In the genomic region with DNA sequence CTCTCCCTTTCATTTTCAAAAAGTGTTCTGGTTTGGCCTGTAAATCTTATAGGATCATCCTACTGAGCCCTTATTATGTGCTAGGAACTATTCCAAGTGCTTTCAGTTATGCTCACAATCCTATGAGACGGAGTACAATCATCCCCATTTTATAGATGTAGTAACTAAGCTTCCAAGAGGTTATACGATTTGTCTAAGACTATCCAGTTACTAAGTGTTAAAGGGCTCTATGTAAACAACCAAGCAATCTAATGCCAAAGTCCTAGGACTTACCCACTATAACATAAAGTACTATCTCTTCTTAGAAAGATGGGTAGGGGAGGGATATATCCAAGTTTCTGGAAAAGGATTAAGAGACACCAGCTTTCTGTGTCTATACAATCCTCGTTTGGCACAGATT, we compare ENCODE assay signal across 20 cellular contexts. TPM values are rescaled to one million over a fixed set of nuclear protein-coding genes. Genes with fewer than 3 reads are reported as not detected.
A peak's percentile ranks its signal among the peaks of the same experiment; 100 is the strongest.
DNase-seq lines count a peak whose midpoint lies in the region; ATAC-seq, FAIRE-seq and TF ChIP-seq lines count a peak whose summit lies in the region.
"Had no signal": no experiment of that assay in that cellular context is flagged by ENCODE, and none has a peak within 500 bp of the region (broad histone marks: within the 10 kb centered on the region; RNA-seq: fewer than 3 reads in every experiment).

No MANE protein-coding gene starts in this region.

- H3K14ac ChIP-seq in IMR-90 (replicated peaks; ENCODE audit: low read depth, low read length), result no peak overlapping the region

- TF ChIP-seq CTCF in IMR-90 (conservative IDR thresholded peaks at IDR 0.05; ENCODE audit: low read depth, low read length) (no peak), Panc1 (IDR thresholded peaks at IDR 0.05) (no peak), chondrocyte (IDR thresholded peaks at IDR 0.05) (no peak), neural progenitor cell (IDR thresholded peaks at IDR 0.05) (no peak)

- no peak for TF ChIP-seq RAD21 in IMR-90 (IDR thresholded peaks at IDR 0.05; ENCODE audit: low read length)

- H3K36me3 ChIP-seq in IMR-90 (ENCODE audit: control insufficient read depth, insufficient read depth, low read length), result peaks cover 7% of the 10 kb centered on the region
- H3K36me3 ChIP-seq in Panc1 (ENCODE audit: control insufficient read depth, insufficient read depth, low read length), result peaks cover 9% of the 10 kb centered on the region; the same call in 1 of the 2 replicates
- peaks cover 15% of the 10 kb centered on the region for H3K36me3 ChIP-seq in neural progenitor cell

- dilution Hi-C loops in IMR-90 (cut with HindIII; ENCODE audit: low sequenced_read_pairs, unreplicated experiment), result no loop called here

- H2BK5ac ChIP-seq in IMR-90 (ENCODE audit: low read depth, low read length, poor library complexity, severe bottlenecking), result peak overlapping the region; percentile 22

- intact Hi-C loops in IMR-90 (cut with micrococcal nuclease) (no loop called here), Panc1 (cut with micrococcal nuclease; ENCODE audit: unreplicated experiment) (no loop called here), left colon (cut with DNase I, micrococcal nuclease) (no loop called here)

- H3K79me2 ChIP-seq in neural progenitor cell (ENCODE audit: low read depth), result peaks cover 16% of the 10 kb centered on the region

- H3K4me1 Mint-ChIP-seq in chondrocyte (ENCODE audit: low read depth) (peaks cover 29% of the 10 kb centered on the region), neural progenitor cell (no peaks in the 10 kb centered on the region)
- H3K4me1 Mint-ChIP-seq: H9 had no signal

- DNase-seq in IMR-90, result no peak
- no peak for DNase-seq in Panc1 (ENCODE audit: low read depth, low spot score)
- no peak for DNase-seq in left colon
- DNase-seq in superior temporal gyrus (ENCODE audit: extremely low spot score), result peak; percentile 15
- no peak for DNase-seq in chondrocyte (ENCODE audit: low spot score)
- no peak for DNase-seq in neural progenitor cell (ENCODE audit: low spot score)
- DNase-seq in stimulated activated CD4-positive, alpha-beta T cell treated with anti-CD3 and anti-CD28 coated beads, Interleukin-2, amount 100 ng/mL, for 48 hours, result no peak
- DNase-seq in HTR-8/SVneo (ENCODE audit: insufficient read length, low spot score), result no peak
- DNase-seq: COR-L47, DMS53, H9, KBM-7, NCI-H1048, NCI-H146, NCI-H2107, NCI-H526 treated with DMSO at 0.1 percent for 48 hours, OCI-M1, SJCRH30 had no signal

- H3K4me3 Mint-ChIP-seq in chondrocyte (ENCODE audit: unreplicated experiment) (no peak overlapping the region), neural progenitor cell (no peak overlapping the region)
- H3K4me3 Mint-ChIP-seq: H9 had no signal

- H3K27me3 Mint-ChIP-seq in chondrocyte (ENCODE audit: low read depth) (no peaks in the 10 kb centered on the region), neural progenitor cell (ENCODE audit: insufficient read depth, low read depth) (no peaks in the 10 kb centered on the region)

- peaks cover 9 to 29% of the 10 kb centered on the region in 2 experiments; a peak in 3 of 4 replicates for H3K79me1 ChIP-seq in IMR-90 (ENCODE audit: low read depth in 1 of 2, low read length in 2 of 2)

- 0 out of 2 replicates have a peak, but pooled peaks cover 3% of the 10 kb centered on the region for H3K9me1 ChIP-seq in IMR-90 (ENCODE audit: insufficient read depth, low read length)

- H4K5ac ChIP-seq in IMR-90 (ENCODE audit: low read depth, low read length), result no peak overlapping the region

- no peak overlapping the region for H2AK9ac ChIP-seq in IMR-90 (replicated peaks; ENCODE audit: low read depth, low read length, poor library complexity)

- H3K27me3 ChIP-seq in IMR-90 (ENCODE audit: control insufficient read depth, insufficient read depth, low read length) (no peaks in the 10 kb centered on the region), Panc1 (ENCODE audit: control insufficient read depth, insufficient read depth, low read length) (no peaks in the 10 kb centered on the region), neural progenitor cell (no peaks in the 10 kb centered on the region)
- H3K27me3 ChIP-seq: SJCRH30 had no signal

- peaks cover 3% of the 10 kb centered on the region for H3F3A ChIP-seq in neural progenitor cell (ENCODE audit: low read depth)

- CTCF ChIA-PET in IMR-90 (lab: Yijun Ruan, JAX), result interaction anchor here (0.6 kb wide), 1 partner anchor 234 kb away, joined by 5 read pairs; no protein-coding TSS in a partner anchor
- CTCF ChIA-PET in Panc1 (lab: Charles Lee), result no interaction called here

- H2AFZ ChIP-seq in IMR-90 (replicated peaks; ENCODE audit: low read length, poor library complexity) (no peak overlapping the region), neural progenitor cell (replicated peaks) (no peak overlapping the region)

- H3K27ac Mint-ChIP-seq in chondrocyte (ENCODE audit: unreplicated experiment) (no peak overlapping the region), neural progenitor cell (no peak overlapping the region)

- H3K4me3 ChIP-seq in IMR-90 (ENCODE audit: insufficient read depth, low read depth, low read length) (no peak overlapping the region), Panc1 (ENCODE audit: low read depth in 2 of 2, low read length in 2 of 2) (no peak overlapping the region), neural progenitor cell (no peak overlapping the region)
- H3K4me3 ChIP-seq: SJCRH30 had no signal

- no peak overlapping the region for H3K4ac ChIP-seq in IMR-90 (ENCODE audit: low read depth, low read length)

- H2AK5ac ChIP-seq in IMR-90 (ENCODE audit: low read depth, low read length), result no peak overlapping the region

- no peak overlapping the region for H3K4me2 ChIP-seq in IMR-90 (ENCODE audit: low read depth, low read length)
- no peak overlapping the region for H3K4me2 ChIP-seq in neural progenitor cell

- no CpG with 5 or more reads among the region's 3 CpGs for WGBS in IMR-90 (ENCODE audit: extremely low coverage in 2 of 2, insufficient read length in 1 of 2), 2 experiments

- ATAC-seq in IMR-90 (ENCODE audit: low read depth) (no peak), Panc1 (peak; percentile 61), left colon (peak; percentile 40)

- H4K8ac ChIP-seq in IMR-90 (ENCODE audit: low read depth in 2 of 2, low read length in 2 of 2), result no peak overlapping the region

- no peak overlapping the region for H3K23ac ChIP-seq in IMR-90 (ENCODE audit: low read depth, low read length)

- no peak overlapping the region for H3K18ac ChIP-seq in IMR-90 (ENCODE audit: low read depth, low read length)

- BruUV-seq in IMR-90 (replicated peaks; lab: Mats Ljungman, UMichigan), result no TSS peak
- BruUV-seq in Panc1 (replicated peaks; lab: Mats Ljungman, UMichigan), result no TSS peak

- H3K56ac ChIP-seq in IMR-90 (ENCODE audit: extremely low read depth, insufficient read depth, low read length), result no peak overlapping the region

- H4K91ac ChIP-seq in IMR-90 (ENCODE audit: insufficient read depth, low read depth, low read length), result no peak overlapping the region

- no peak overlapping the region for H2BK15ac ChIP-seq in IMR-90 (ENCODE audit: low read depth, low read length)

- no peaks in the 10 kb centered on the region for H3K36me3 Mint-ChIP-seq in chondrocyte (ENCODE audit: low read depth)
- peaks cover 8% of the 10 kb centered on the region for H3K36me3 Mint-ChIP-seq in neural progenitor cell

- H2BK20ac ChIP-seq in IMR-90 (ENCODE audit: low read depth, low read length), result no peak overlapping the region

- no peaks in the 10 kb centered on the region for H3K9me3 ChIP-seq in IMR-90 (ENCODE audit: control insufficient read depth, insufficient read depth, low read length)
- no peaks in the 10 kb centered on the region for H3K9me3 ChIP-seq in Panc1 (ENCODE audit: control insufficient read depth, insufficient read depth, low read depth, low read length)
- no peaks in the 10 kb centered on the region for H3K9me3 ChIP-seq in neural progenitor cell (ENCODE audit: low read depth)
- H3K9me3 ChIP-seq: SJCRH30 had no signal

- H3K4me1 ChIP-seq in IMR-90 (ENCODE audit: control insufficient read depth, insufficient read depth, low read length), result peaks cover 5% of the 10 kb centered on the region
- peaks cover 35% of the 10 kb centered on the region for H3K4me1 ChIP-seq in Panc1 (ENCODE audit: control insufficient read depth, insufficient read depth, low read length)
- peaks cover 5% of the 10 kb centered on the region for H3K4me1 ChIP-seq in neural progenitor cell

- H3K27ac ChIP-seq in IMR-90 (ENCODE audit: insufficient read depth, low read length) (no peak overlapping the region), Panc1 (ENCODE audit: low read length) (peak overlapping the region; percentile 46), neural progenitor cell (no peak overlapping the region)
- H3K27ac ChIP-seq: HL-60, SJCRH30 had no signal

- in situ Hi-C loops in IMR-90 (cut with MboI; ENCODE audit: low sequenced_read_pairs) (no loop called here), Panc1 (cut with HindIII; ENCODE audit: low pct_unique_long_range_greater_than_20kb, low sequenced_read_pairs) (no loop called here)

- TF ChIP-seq POLR2A in IMR-90 (IDR thresholded peaks at IDR 0.05; ENCODE audit: low read depth, low read length), result no peak

- H4K20me1 ChIP-seq in IMR-90 (ENCODE audit: insufficient read depth, low read length), result no peaks in the 10 kb centered on the region
- H4K20me1 ChIP-seq in neural progenitor cell (ENCODE audit: low read depth), result no peaks in the 10 kb centered on the region

- H3K9me3 Mint-ChIP-seq in chondrocyte (ENCODE audit: low read depth) (no peaks in the 10 kb centered on the region), neural progenitor cell (no peaks in the 10 kb centered on the region)
- H3K9me3 Mint-ChIP-seq: H9 had no signal

- POLR2A ChIA-PET in IMR-90 (lab: Charles Lee; ENCODE audit: unreplicated experiment), result interaction anchor here (0.7 kb wide), 1 partner anchor 8 kb away, joined by 3 read pairs; no protein-coding TSS in a partner anchor
- POLR2A ChIA-PET in Panc1 (lab: Charles Lee), result interaction anchor here (0.6 kb wide), 1 partner anchor 192 kb away, joined by 5 read pairs; no protein-coding TSS in a partner anchor

- FAIRE-seq in HTR-8/SVneo (lab: Jason Lieb, UNC), result no peak
- FAIRE-seq: GM19239 had no signal

- H2BK120ac ChIP-seq in IMR-90 (ENCODE audit: low read depth, low read length), result no peak overlapping the region

- H3K9ac ChIP-seq in IMR-90 (ENCODE audit: low read depth, low read length) (no peak overlapping the region), neural progenitor cell (no peak overlapping the region)

TF ChIP-seq in IMR-90, 13 proteins besides CTCF, POLR2A, EP300 and RAD21 (continues in another document):
- no peak for TF ChIP-seq CEBPB (IDR thresholded peaks at IDR 0.05; ENCODE audit: low read depth, low read length)

RNA-seq across cellular contexts. Expression of gene CFL2, which starts 6.7 kb away (rescaled TPM):
- 151 and 187 TPM in 2 replicates for total RNA-seq in IMR-90 (2012; rRNA removed)
- polyA plus RNA-seq in IMR-90 (2012; rRNA removed), result 75.1 and 106 TPM in 2 replicates
- 12.7 and 19.1 TPM in 2 replicates for polyA plus RNA-seq in IMR-90 (2012; cell fraction: cytosol; rRNA removed)
- 2.4 and 28.7 TPM in 2 replicates for polyA plus RNA-seq in IMR-90 (2012; cell fraction: nucleus; rRNA removed; ENCODE audit: low replicate concordance)
- total RNA-seq in Panc1 (2021; ENCODE audit: unreplicated experiment), result 79.7 TPM
- polyA plus RNA-seq in Panc1 (2012; ENCODE audit: insufficient read length), result 47.1 TPM
- total RNA-seq in left colon, result 10 to 100 TPM in 1 of 2 donors, 1 to 10 TPM in 1; 5.2 to 27.0 TPM
- total RNA-seq in chondrocyte, result 58.1 to 84.5 TPM (median 77.2 TPM) in 3 replicates
- 24.5 and 105 TPM in 2 replicates for total RNA-seq in neural progenitor cell (ENCODE audit: low replicate concordance)
